ENCODE assay signal across 8 cellular contexts in the genomic region with DNA sequence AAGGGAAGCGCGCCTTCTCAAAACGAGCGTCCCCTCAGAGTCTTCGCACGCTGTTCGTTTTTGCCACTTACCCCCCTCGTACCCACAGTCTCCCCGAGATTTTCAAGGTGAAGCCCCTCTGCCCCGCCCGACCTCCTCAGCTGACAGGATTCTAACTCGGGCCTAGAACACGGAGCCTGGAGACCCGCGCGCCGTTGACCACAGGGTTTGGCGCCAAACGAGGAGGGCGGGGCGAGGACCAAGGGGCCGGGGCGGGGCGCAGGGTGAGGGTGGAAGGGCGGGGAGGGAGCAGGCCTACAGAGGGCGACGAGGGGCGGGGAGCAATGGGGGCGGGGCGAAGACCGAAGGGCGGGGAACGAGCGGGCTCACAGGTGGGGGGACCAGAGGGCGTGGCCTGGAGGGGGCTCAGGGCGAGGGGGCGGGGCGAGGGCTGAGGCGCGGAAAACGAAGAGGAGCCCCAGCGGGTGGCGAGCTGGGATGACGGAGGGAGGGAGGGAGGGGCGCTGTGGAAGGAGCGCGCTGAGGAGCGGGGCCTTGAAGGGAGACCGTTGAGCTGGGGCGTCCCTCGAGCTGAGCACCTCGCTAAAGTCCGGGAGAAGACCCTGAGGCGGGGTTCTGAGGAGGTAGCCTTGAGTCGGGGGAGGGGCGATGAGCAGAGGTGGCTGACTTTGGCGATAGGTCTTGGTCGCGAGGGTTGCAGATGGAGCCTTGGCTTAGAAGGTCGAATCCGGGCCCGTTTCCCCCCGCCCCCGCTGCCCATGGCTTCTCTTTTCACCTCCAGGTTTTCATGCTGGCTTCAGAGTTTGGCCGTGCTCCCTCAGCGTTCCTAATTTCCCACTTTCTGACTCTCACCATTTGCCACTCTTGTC. TPM values are rescaled to one million over a fixed set of nuclear protein-coding genes. Genes with fewer than 3 reads are reported as not detected.
DNase-seq lines count a peak whose midpoint lies in the region; ATAC-seq and TF ChIP-seq lines count a peak whose summit lies in the region.

A gene with protein sequence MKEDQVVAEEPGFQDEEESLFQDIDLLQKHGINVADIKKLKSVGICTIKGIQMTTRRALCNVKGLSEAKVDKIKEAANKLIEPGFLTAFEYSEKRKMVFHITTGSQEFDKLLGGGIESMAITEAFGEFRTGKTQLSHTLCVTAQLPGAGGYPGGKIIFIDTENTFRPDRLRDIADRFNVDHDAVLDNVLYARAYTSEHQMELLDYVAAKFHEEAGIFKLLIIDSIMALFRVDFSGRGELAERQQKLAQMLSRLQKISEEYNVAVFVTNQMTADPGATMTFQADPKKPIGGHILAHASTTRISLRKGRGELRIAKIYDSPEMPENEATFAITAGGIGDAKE (minus strand): TSS at position 212 of the 869 bp plus-strand sequence. CDS start 1,927 bp downstream, outside the sequence.

- no peaks in the 10 kb centered on the region for H3K27me3 ChIP-seq in SU-DHL-6 (ENCODE audit: low read length)
- H3K27me3 ChIP-seq in osteoblast (ENCODE audit: insufficient read depth, low read length): no peaks in the 10 kb centered on the region

- intact Hi-C loops in head of caudate nucleus (cut with DNase I): loop anchor here (5.0 to 10.0 kb wide), 2 partner anchors 158 to 495 kb away; no protein-coding TSS in a partner anchor

- H3K4me3 Mint-ChIP-seq in activated naive CD8-positive, alpha-beta T cell: peak within 1 kb of the TSS; percentile 92

- no peak for TF ChIP-seq CTCF in C4-2B (conservative IDR thresholded peaks at IDR 0.05)
- TF ChIP-seq CTCF in SU-DHL-6 (IDR thresholded peaks at IDR 0.05; ENCODE audit: insufficient read depth, low read length, poor library complexity, severe bottlenecking): no peak
- no peak for TF ChIP-seq CTCF in osteoblast (IDR thresholded peaks at IDR 0.05; ENCODE audit: extremely low read depth, low read depth, low read length)

- H3K36me3 Mint-ChIP-seq in activated naive CD8-positive, alpha-beta T cell: no peaks in the 10 kb centered on the region

- ATAC-seq in GM21423 (IDR thresholded peaks at IDR 0.05; ENCODE audit: unreplicated experiment): peak; percentile 54

- H4K20me1 ChIP-seq in SU-DHL-6 (ENCODE audit: low read depth, low read length) (no peaks in the 10 kb centered on the region), osteoblast (ENCODE audit: insufficient read depth, low read length) (no peaks in the 10 kb centered on the region)

- H3K4me3 ChIP-seq in SU-DHL-6 (ENCODE audit: insufficient read depth, low read length, poor library complexity, severe bottlenecking): peak within 1 kb of the TSS; percentile 59
- H3K4me3 ChIP-seq in osteoblast (ENCODE audit: insufficient read depth, low read length): peak within 1 kb of the TSS; percentile 78

- H3K4me2 ChIP-seq in SU-DHL-6 (ENCODE audit: low read depth, low read length, poor library complexity, severe bottlenecking): peak within 1 kb of the TSS; percentile 83
- H3K4me2 ChIP-seq in osteoblast (ENCODE audit: insufficient read depth, low read length): peak within 1 kb of the TSS; percentile 96

- H3K4me1 Mint-ChIP-seq in activated naive CD8-positive, alpha-beta T cell (ENCODE audit: low read depth): peaks cover 17% of the 10 kb centered on the region

- H3K36me3 ChIP-seq in SU-DHL-6 (ENCODE audit: low read length) (no peaks in the 10 kb centered on the region), osteoblast (ENCODE audit: insufficient read depth, low read length) (no peaks in the 10 kb centered on the region)

- H3F3A ChIP-seq in SU-DHL-6 (ENCODE audit: insufficient read depth): peaks cover 16% of the 10 kb centered on the region; the same call in 1 of the 2 replicates

- H3K79me2 ChIP-seq in SU-DHL-6 (ENCODE audit: insufficient read depth, low read length) (no peaks in the 10 kb centered on the region), osteoblast (ENCODE audit: insufficient read depth, low read length) (no peaks in the 10 kb centered on the region)

- H3K27ac Mint-ChIP-seq in activated naive CD8-positive, alpha-beta T cell: peak within 1 kb of the TSS; percentile 95

- H3K9me2 ChIP-seq in SU-DHL-6 (replicated peaks; ENCODE audit: insufficient read depth, low read length): no peaks in the 10 kb centered on the region

- peaks cover 17% of the 10 kb centered on the region for H3K4me1 ChIP-seq in osteoblast (ENCODE audit: insufficient read depth, low read length)

- peak within 1 kb of the TSS; percentile 51 for H3K27ac ChIP-seq in C4-2B
- peak within 1 kb of the TSS; percentile 43 for H3K27ac ChIP-seq in SU-DHL-6 (ENCODE audit: low read depth, low read length)
- H3K27ac ChIP-seq in osteoblast (ENCODE audit: low read depth, low read length): no peak within 1 kb of the TSS
- H3K27ac ChIP-seq in temporal lobe (ENCODE audit: low read depth, low read length): peak within 1 kb of the TSS; percentile 88

- no peaks in the 10 kb centered on the region for H3K9me3 ChIP-seq in SU-DHL-6 (ENCODE audit: insufficient read depth, low read length)
- no peaks in the 10 kb centered on the region for H3K9me3 ChIP-seq in osteoblast (ENCODE audit: low read depth, low read length)

- peak; percentile 38 for DNase-seq in MV-4-11 (lab: John Stamatoyannopoulos, UW)
- DNase-seq in head of caudate nucleus: peak; percentile 70 to 97 (median 90)
- DNase-seq in osteoblast (ENCODE audit: insufficient read length, low spot score, missing footprints): peak; percentile 90

- no peaks in the 10 kb centered on the region for H3K27me3 Mint-ChIP-seq in activated naive CD8-positive, alpha-beta T cell

- no peaks in the 10 kb centered on the region for H3K9me3 Mint-ChIP-seq in activated naive CD8-positive, alpha-beta T cell (ENCODE audit: low read depth)

- H2AFZ ChIP-seq in SU-DHL-6 (ENCODE audit: low read depth, low read length, severe bottlenecking): peak within 1 kb of the TSS; percentile 89
- peak within 1 kb of the TSS; percentile 96 for H2AFZ ChIP-seq in osteoblast (ENCODE audit: low read length)

- H3K9ac ChIP-seq in SU-DHL-6 (ENCODE audit: low read length): peak within 1 kb of the TSS; percentile 65

RNA-seq across cellular contexts. Expression of the gene that starts here (rescaled TPM):
- total RNA-seq in osteoblast (2.7 and 3.3 TPM in 2 replicates), temporal lobe (3.4 TPM)

Comparison
In these comparisons a context has a peak if more than half of its experiments do, and no peak if none do; other contexts are left out.
1. DNase-seq: peak in every context shown above with its lines; median percentile 90 in head of caudate nucleus; 90 in osteoblast; 38 in MV-4-11.